Comparison of ENCODE assay signal across 32 cellular contexts in genomic region chr20:35479798-35480197, GRCh38. TPM values are rescaled to one million over a fixed set of nuclear protein-coding genes. Genes with fewer than 3 reads are reported as not detected.
DNase-seq lines count a peak whose midpoint lies in the region; ATAC-seq, FAIRE-seq and TF ChIP-seq lines count a peak whose summit lies in the region.
"Had no signal": no experiment of that assay in that cellular context is flagged by ENCODE, and none has a peak within 500 bp of the region (broad histone marks: within the 10 kb centered on the region; RNA-seq: fewer than 3 reads in every experiment).

No MANE protein-coding gene starts in this region.

- H3K9ac ChIP-seq in Karpas-422 (ENCODE audit: low read length) (peak overlapping the region; percentile 48), K562 (ENCODE audit: insufficient read depth in 1 of 2, low read depth in 2 of 2, low read length in 2 of 2) (no peak overlapping the region), H9 (ENCODE audit: extremely low read depth, insufficient read length, low read length) (no peak overlapping the region)
- H3K9ac ChIP-seq: KMS-11 had no signal

- no peak overlapping the region for H4K8ac ChIP-seq in H9 (replicated peaks; ENCODE audit: insufficient read length, low read depth, low read length)

- TF ChIP-seq EP300 in K562 (IDR thresholded peaks at IDR 0.05; ENCODE audit: low read length): no peak

- no peak overlapping the region for H2BK12ac ChIP-seq in H9 (ENCODE audit: insufficient read length, low read depth, low read length)

- H3K4me3 Mint-ChIP-seq in activated T-cell treated with anti-CD3 and anti-CD28 coated beads, Interleukin-2, amount 50 U/mL, for 24 hours: no peak overlapping the region
- H3K4me3 Mint-ChIP-seq in nephron progenitor cell: no peak overlapping the region
- no peak overlapping the region for H3K4me3 Mint-ChIP-seq in H9
- H3K4me3 Mint-ChIP-seq: nephron had no signal

- no peaks in the 10 kb centered on the region for H3K9me2 ChIP-seq in Karpas-422 (replicated peaks; ENCODE audit: insufficient read depth, low read length)

- DNase-seq in activated T-cell treated with anti-CD3 and anti-CD28 coated beads, Interleukin-2, amount 50 U/mL, for 24 hours: no peak
- DNase-seq in activated T-cell treated with anti-CD3 and anti-CD28 coated beads, Interleukin-2, amount 50 U/mL, for 48 hours: no peak
- DNase-seq in Karpas-422 (no peak), K562 (ENCODE audit: extremely low read depth in 1 of 4, low spot score in 3 of 4) (no peak), nephron progenitor cell (no peak), H9 (no peak), GM10266 (ENCODE audit: extremely low spot score) (no peak), occipital lobe (lab: John Stamatoyannopoulos, UW) (no peak)
- DNase-seq: activated CD4-positive, CD25-positive, alpha-beta regulatory T cell treated with anti-CD3 and anti-CD28 coated beads, Interleukin-2, amount 50 U/mL, for 72 hours; activated T-cell treated with anti-CD3 and anti-CD28 coated beads, Interleukin-2, amount 50 U/mL, for 1 hour; AML-193; cerebellar nuclear complex; COR-L47; dorsolateral prefrontal cortex; left lung; NCI-H1417; NCI-H226; stimulated activated CD4-positive, alpha-beta T cell treated with anti-CD3 and anti-CD28 coated beads, Interleukin-1b, Interleukin-23, amount 100 ng/mL, for 48 hours had no signal

- in situ Hi-C loops in K562 (cut with MboI): no loop called here

- TF ChIP-seq RAD21 in K562 (CRISPR knock-in tag; conservative IDR thresholded peaks at IDR 0.05 in 1 of 2, IDR thresholded peaks at IDR 0.05 in 1 of 2): no peak

- H3K36me3 Mint-ChIP-seq in activated T-cell treated with anti-CD3 and anti-CD28 coated beads, Interleukin-2, amount 50 U/mL, for 24 hours (ENCODE audit: low read depth): peaks cover 58% of the 10 kb centered on the region
- H3K36me3 Mint-ChIP-seq in nephron progenitor cell (ENCODE audit: low read depth): peaks cover 65% of the 10 kb centered on the region
- H3K36me3 Mint-ChIP-seq in H9 (ENCODE audit: insufficient read depth in 1 of 3, low read depth in 3 of 3): peaks cover 31 to 61% (median 59%) of the 10 kb centered on the region in 3 experiments

- FAIRE-seq in K562 (lab: Jason Lieb, UNC): peak; percentile 29
- FAIRE-seq: endothelial cell of umbilical vein, H1, islet of Langerhans, TTC549 had no signal

- H3K56ac ChIP-seq in H9 (ENCODE audit: insufficient read length, low read depth, low read length): no peak overlapping the region

- H3K79me2 ChIP-seq in Karpas-422 (ENCODE audit: low read length) (peaks cover 13% of the 10 kb centered on the region), K562 (ENCODE audit: control insufficient read depth, insufficient read depth, low read length) (no peaks in the 10 kb centered on the region), H9 (ENCODE audit: insufficient read depth, low read length) (no peaks in the 10 kb centered on the region)

- H3K79me1 ChIP-seq in H9 (ENCODE audit: insufficient read depth, low read depth, low read length, poor library complexity, severe bottlenecking): no peaks in the 10 kb centered on the region

- H3K4me1 ChIP-seq in Karpas-422 (ENCODE audit: low read length) (peaks cover 17% of the 10 kb centered on the region), K562 (replicated peaks in 1 of 2; ENCODE audit: control insufficient read depth in 2 of 2, insufficient read depth in 2 of 2, low read length in 2 of 2) (no peaks in the 10 kb centered on the region), H9 (ENCODE audit: insufficient read depth, low read length) (no peaks in the 10 kb centered on the region)
- H3K4me1 ChIP-seq: left lung, right atrium auricular region had no signal

- no peak overlapping the region for H4K91ac ChIP-seq in H9 (ENCODE audit: insufficient read length, low read depth, low read length)

- H3K4me3 ChIP-seq in Karpas-422 (ENCODE audit: low read length) (no peak overlapping the region), K562 (no peak overlapping the region)
- H3K4me3 ChIP-seq: dorsolateral prefrontal cortex, left lung, right atrium auricular region, smooth muscle cell had no signal

- peak overlapping the region; percentile 19 for H3K27ac Mint-ChIP-seq in activated T-cell treated with anti-CD3 and anti-CD28 coated beads, Interleukin-2, amount 50 U/mL, for 24 hours
- H3K27ac Mint-ChIP-seq in nephron progenitor cell (peak overlapping the region; percentile 79), H9 (no peak overlapping the region)
- H3K27ac Mint-ChIP-seq: nephron had no signal

- peak overlapping the region; percentile 65 for H3K27ac ChIP-seq in Karpas-422 (ENCODE audit: low read length)
- H3K27ac ChIP-seq in K562 (ENCODE audit: extremely low read depth, low read depth, low read length): no peak overlapping the region
- H3K27ac ChIP-seq in H9 (ENCODE audit: insufficient read length, low read depth, low read length): no peak overlapping the region
- H3K27ac ChIP-seq: dorsolateral prefrontal cortex, KMS-11, left lung, right atrium auricular region had no signal

- ATAC-seq in K562: no peak
- ATAC-seq: left lung had no signal

- CTCF ChIA-PET in K562 (lab: Yijun Ruan, JAX; ENCODE audit: low intra/inter-chr PET ratio): no interaction called here

- no peak overlapping the region for H2BK5ac ChIP-seq in H9 (ENCODE audit: insufficient read length, low read length)

- intact Hi-C loops in K562 (cut with micrococcal nuclease): no loop called here

- H2BK120ac ChIP-seq in H9 (ENCODE audit: low read depth, low read length, poor library complexity, severe bottlenecking): no peak overlapping the region

- TF ChIP-seq POLR2A in K562 (conservative IDR thresholded peaks at IDR 0.05): no peak

- H4K20me1 ChIP-seq in Karpas-422 (ENCODE audit: insufficient read depth, low read depth, low read length) (no peaks in the 10 kb centered on the region), K562 (replicated peaks; ENCODE audit: control insufficient read depth, insufficient read depth, low read length) (no peaks in the 10 kb centered on the region), H9 (ENCODE audit: control insufficient read depth, insufficient read depth, insufficient read length) (no peaks in the 10 kb centered on the region)

- POLR2A ChIA-PET in K562 (lab: Yijun Ruan, JAX): interaction anchor here (0.7 to 2.2 kb wide), 4 partner anchors 9 to 19 kb away, joined by 3 to 7 read pairs (median 3); no protein-coding TSS in a partner anchor

- no peaks in the 10 kb centered on the region for H3K23me2 ChIP-seq in H9 (ENCODE audit: insufficient read length, low read depth, low read length, poor library complexity, severe bottlenecking)

- H3K4ac ChIP-seq in H9 (ENCODE audit: low read depth, low read length): no peak overlapping the region

- H3K36me3 ChIP-seq in Karpas-422 (ENCODE audit: insufficient read depth, low read length): peaks cover 24% of the 10 kb centered on the region
- H3K36me3 ChIP-seq in K562 (ENCODE audit: control insufficient read depth, insufficient read depth, low read length): peaks cover 69% of the 10 kb centered on the region

- peak overlapping the region; percentile 18 for H3K4me2 ChIP-seq in Karpas-422 (ENCODE audit: low read depth, low read length, poor library complexity, severe bottlenecking)
- no peak overlapping the region for H3K4me2 ChIP-seq in K562 (ENCODE audit: insufficient read depth, low read length)
- no peak overlapping the region for H3K4me2 ChIP-seq in H9 (ENCODE audit: insufficient read depth, insufficient read length, low read length)
- H3K4me2 ChIP-seq: KMS-11, smooth muscle cell had no signal

- H3K9me3 Mint-ChIP-seq in activated T-cell treated with anti-CD3 and anti-CD28 coated beads, Interleukin-2, amount 50 U/mL, for 24 hours: no peaks in the 10 kb centered on the region
- H3K9me3 Mint-ChIP-seq in nephron progenitor cell: peaks cover 14% of the 10 kb centered on the region
- peaks cover 7 to 11% of the 10 kb centered on the region in 2 experiments for H3K9me3 Mint-ChIP-seq in H9

- H2BK20ac ChIP-seq in H9 (ENCODE audit: low read depth, low read length, poor library complexity, severe bottlenecking): no peak overlapping the region

- H3K27me3 ChIP-seq in Karpas-422 (ENCODE audit: low read length) (no peaks in the 10 kb centered on the region), K562 (ENCODE audit: control insufficient read depth in 2 of 2, insufficient read depth in 2 of 2, low read length in 2 of 2) (no peaks in the 10 kb centered on the region), H9 (ENCODE audit: insufficient read depth, low read length) (no peaks in the 10 kb centered on the region)
- H3K27me3 ChIP-seq: dorsolateral prefrontal cortex, left lung, right atrium auricular region had no signal

- BruUV-seq in K562 (replicated peaks; lab: Mats Ljungman, UMichigan): TSS peak; percentile 25

- H3K4me1 Mint-ChIP-seq in activated T-cell treated with anti-CD3 and anti-CD28 coated beads, Interleukin-2, amount 50 U/mL, for 24 hours (ENCODE audit: low read depth): peaks cover 4% of the 10 kb centered on the region
- H3K4me1 Mint-ChIP-seq in nephron progenitor cell: peaks cover 12% of the 10 kb centered on the region
- no peaks in the 10 kb centered on the region for H3K4me1 Mint-ChIP-seq in H9
- H3K4me1 Mint-ChIP-seq: nephron had no signal

- no peak overlapping the region for H3T11ph ChIP-seq in H9 (ENCODE audit: low read length)

- no peak overlapping the region for H2AFZ ChIP-seq in Karpas-422 (ENCODE audit: low read length)
- H2AFZ ChIP-seq in K562 (ENCODE audit: low read depth, low read length): no peak overlapping the region
- H2AFZ ChIP-seq in H9 (ENCODE audit: low read length): no peak overlapping the region

- 92% methylated on average over 4 of the region's 5 CpGs for WGBS in K562 (ENCODE audit: insufficient coverage, low coverage, missing lambda C conversion rate)
- no CpG with 5 or more reads among the region's 5 CpGs for whole genome bisulfite sequencing in H9 (ENCODE audit: extremely low coverage, insufficient read length, low lambda C conversion rate)

- no peaks in the 10 kb centered on the region for H3K9me3 ChIP-seq in Karpas-422 (ENCODE audit: low read length)
- H3K9me3 ChIP-seq in K562 (replicated peaks; ENCODE audit: control insufficient read depth, insufficient read depth, low read depth, low read length): no peaks in the 10 kb centered on the region
- no peaks in the 10 kb centered on the region for H3K9me3 ChIP-seq in H9 (ENCODE audit: control insufficient read depth, low read depth, low read length)
- H3K9me3 ChIP-seq: left lung, right atrium auricular region had no signal

- no peak overlapping the region for H3K23ac ChIP-seq in H9 (ENCODE audit: insufficient read length, low read depth, low read length)

- H3K9me1 ChIP-seq in K562 (ENCODE audit: control insufficient read depth, insufficient read depth, low read length): no peaks in the 10 kb centered on the region

- H3K27me3 Mint-ChIP-seq in activated T-cell treated with anti-CD3 and anti-CD28 coated beads, Interleukin-2, amount 50 U/mL, for 24 hours: no peaks in the 10 kb centered on the region
- H3K27me3 Mint-ChIP-seq in nephron progenitor cell (ENCODE audit: low read depth, poor library complexity) (peaks cover 3% of the 10 kb centered on the region), H9 (ENCODE audit: low read depth) (no peaks in the 10 kb centered on the region)

- H4K5ac ChIP-seq in H9 (ENCODE audit: insufficient read length, low read depth, low read length): no peak overlapping the region

- H3K18ac ChIP-seq in H9 (ENCODE audit: insufficient read length, low read depth, low read length): no peak overlapping the region

- no peak overlapping the region for H3K14ac ChIP-seq in H9 (ENCODE audit: insufficient read depth, low read length)

- TF ChIP-seq CTCF in K562 (IDR thresholded peaks at IDR 0.05 in 2 of 3, conservative IDR thresholded peaks at IDR 0.05 in 1 of 3; ENCODE audit: insufficient read depth in 2 of 3, low read depth in 1 of 3, low read length in 3 of 3) (no peak), nephron progenitor cell (IDR thresholded peaks at IDR 0.05) (no peak), H9 (conservative IDR thresholded peaks at IDR 0.05) (no peak), GM10266 (IDR thresholded peaks at IDR 0.05; ENCODE audit: control insufficient read depth, insufficient read depth, low read depth, missing control alignments) (no peak)

- H2AK5ac ChIP-seq in H9 (ENCODE audit: insufficient read length, low read length): no peak overlapping the region

- H2BK15ac ChIP-seq in H9 (ENCODE audit: low read depth, low read length): no peak overlapping the region

RNA-seq across cellular contexts. Expression of gene CEP250, which starts 24.4 kb away (rescaled TPM):
- total RNA-seq in Karpas-422 (2014; rRNA removed; shearing (Covaris generic); ENCODE audit: low replicate concordance): 10.2 and 42.8 TPM in 2 replicates
- total RNA-seq in K562 (2011; cell fraction: chromatin; rRNA removed; ENCODE audit: low replicate concordance): 89.7 and 114 TPM in 2 replicates
- total RNA-seq in K562 (2011; cell fraction: nucleolus; rRNA removed): 17.0 and 24.1 TPM in 2 replicates
- 27.5 and 30.8 TPM in 2 replicates for total RNA-seq in K562 (2011; cell fraction: nucleoplasm; rRNA removed)
- total RNA-seq in K562 (2014; rRNA removed) (20.6 and 31.4 TPM in 2 replicates), K562 (2014; rRNA removed; fragmentation: Illumina TruSeq; extraction: Trizol) (20.5 and 21.5 TPM in 2 replicates), K562 (2015; rRNA removed; fragmentation: Illumina TruSeq; extraction: Trizol) (25.9 and 27.3 TPM in 2 replicates), K562 (2021) (35.7 and 41.9 TPM in 2 replicates), H9 (2021) (29.8 and 33.9 TPM in 2 replicates), occipital lobe (21.8 TPM)
- polyA plus RNA-seq in K562 (2011; rRNA removed) (10.1 and 12.1 TPM in 2 replicates), K562 (2014; fragmentation: Illumina TruSeq; extraction: Trizol) (16.9 and 17.2 TPM in 2 replicates), K562 (2014; fragmentation: Nextera tagmentation; extraction: Ambion mirVana) (1 to 10 TPM; 2.5 to 2.6 TPM), K562 (2014; rRNA removed) (20.0 and 21.2 TPM in 2 replicates)
- 3.5 and 9.1 TPM in 2 replicates for polyA plus RNA-seq in K562 (2011; cell fraction: cytosol; rRNA removed)
- polyA plus RNA-seq in K562 (2011; cell fraction: nucleus; rRNA removed): 24.5 and 32.9 TPM in 2 replicates
- polyA plus RNA-seq in K562 (2012): 20.6 and 26.6 TPM in 2 replicates
- 22.9 and 27.8 TPM in 2 replicates for polyA minus RNA-seq in K562 (2011; rRNA and poly(A)+ RNA removed)
- polyA minus RNA-seq in K562 (2011; cell fraction: cytosol; rRNA and poly(A)+ RNA removed): 11.8 and 21.5 TPM in 2 replicates
- 11.0 and 16.7 TPM in 2 replicates for polyA minus RNA-seq in K562 (2011; cell fraction: nucleus; rRNA and poly(A)+ RNA removed)

RNA-seq across cellular contexts. Expression of gene GDF5, which starts 41.8 kb away (rescaled TPM):
- total RNA-seq in Karpas-422 (2014; rRNA removed; shearing (Covaris generic); ENCODE audit: low replicate concordance): not detected in 2 replicates
- not detected in 2 replicates for total RNA-seq in K562 (2011; cell fraction: chromatin; rRNA removed; ENCODE audit: low replicate concordance)
- not detected in 2 replicates for total RNA-seq in K562 (2011; cell fraction: nucleolus; rRNA removed)
- not detected in 2 replicates for total RNA-seq in K562 (2011; cell fraction: nucleoplasm; rRNA removed)
- not detected in 2 replicates for total RNA-seq in K562 (2014; rRNA removed)
- total RNA-seq in K562 (2014; rRNA removed; fragmentation: Illumina TruSeq; extraction: Trizol): not detected in 2 replicates
- not detected in 2 replicates for total RNA-seq in K562 (2015; rRNA removed; fragmentation: Illumina TruSeq; extraction: Trizol)
- total RNA-seq in K562 (2021): not detected in 2 replicates
- not detected in 2 replicates for polyA plus RNA-seq in K562 (2011; rRNA removed)
- not detected in 2 replicates for polyA plus RNA-seq in K562 (2011; cell fraction: cytosol; rRNA removed)
- not detected in 2 replicates for polyA plus RNA-seq in K562 (2011; cell fraction: nucleus; rRNA removed)
- polyA plus RNA-seq in K562 (2012): not detected in 2 replicates
- polyA plus RNA-seq in K562 (2014; fragmentation: Illumina TruSeq; extraction: Trizol): not detected in 2 replicates
- under 1 TPM in 1 of 2 experiments, not detected in 1; 0.01 TPM for polyA plus RNA-seq in K562 (2014; fragmentation: Nextera tagmentation; extraction: Ambion mirVana)
- not detected in 2 replicates for polyA plus RNA-seq in K562 (2014; rRNA removed)
- polyA minus RNA-seq in K562 (2011; rRNA and poly(A)+ RNA removed): not detected in 2 replicates
- not detected in 2 replicates for polyA minus RNA-seq in K562 (2011; cell fraction: cytosol; rRNA and poly(A)+ RNA removed)
- polyA minus RNA-seq in K562 (2011; cell fraction: nucleus; rRNA and poly(A)+ RNA removed): not detected in 2 replicates
- not detected in 2 replicates for total RNA-seq in H9 (2021)
- total RNA-seq in occipital lobe: 0.62 TPM
- total RNA-seq: activated CD8-positive, alpha-beta memory T cell treated with anti-CD3 and anti-CD28 coated beads for 36 hours; H1; HT-29 had no signal

RNA-seq across cellular contexts. Expression of gene C20orf173, which starts 49.7 kb away (rescaled TPM):
- not detected in 2 replicates for total RNA-seq in Karpas-422 (2014; rRNA removed; shearing (Covaris generic); ENCODE audit: low replicate concordance)
- not detected in 2 replicates for total RNA-seq in K562 (2011; cell fraction: chromatin; rRNA removed; ENCODE audit: low replicate concordance)
- total RNA-seq in K562 (2011; cell fraction: nucleolus; rRNA removed): not detected in 2 replicates
- not detected in 2 replicates for total RNA-seq in K562 (2011; cell fraction: nucleoplasm; rRNA removed)
- total RNA-seq in K562 (2014; rRNA removed) (not detected in 2 replicates), K562 (2014; rRNA removed; fragmentation: Illumina TruSeq; extraction: Trizol) (not detected in 2 replicates), K562 (2015; rRNA removed; fragmentation: Illumina TruSeq; extraction: Trizol) (not detected in 2 replicates), K562 (2021) (not detected in 2 replicates), H9 (2021) (not detected in 2 replicates), occipital lobe (not detected)
- polyA plus RNA-seq in K562 (2011; rRNA removed) (not detected in 2 replicates), K562 (2014; fragmentation: Illumina TruSeq; extraction: Trizol) (not detected in 2 replicates), K562 (2014; fragmentation: Nextera tagmentation; extraction: Ambion mirVana) (not detected), K562 (2014; rRNA removed) (not detected in 2 replicates)
- polyA plus RNA-seq in K562 (2011; cell fraction: cytosol; rRNA removed): not detected in 2 replicates
- not detected in 2 replicates for polyA plus RNA-seq in K562 (2011; cell fraction: nucleus; rRNA removed)
- polyA plus RNA-seq in K562 (2012): not detected in 2 replicates
- polyA minus RNA-seq in K562 (2011; rRNA and poly(A)+ RNA removed): not detected in 2 replicates
- not detected in 2 replicates for polyA minus RNA-seq in K562 (2011; cell fraction: cytosol; rRNA and poly(A)+ RNA removed)
- not detected in 2 replicates for polyA minus RNA-seq in K562 (2011; cell fraction: nucleus; rRNA and poly(A)+ RNA removed)
- total RNA-seq: A172; activated CD8-positive, alpha-beta memory T cell treated with anti-CD3 and anti-CD28 coated beads for 36 hours; dorsolateral prefrontal cortex; endothelial cell of umbilical vein; G401; H1; HT-29; left lung; right atrium auricular region; RPMI7951; smooth muscle cell; T-helper 1 cell treated with Interleukin-12 subunit alpha and Interleukin-12 subunit beta and Interleukin-4 antibody, amounts not matched to agents 30 ng/mL and 1 ng/mL, for 36 hours had no signal
- polyA plus RNA-seq: endothelial cell of umbilical vein, H1, smooth muscle cell had no signal

Comparison
In these comparisons a context has a peak if more than half of its experiments do, and no peak if none do; other contexts are left out.
1. H3K27ac Mint-ChIP-seq: peak in activated T-cell treated with anti-CD3 and anti-CD28 coated beads, Interleukin-2, amount 50 U/mL, for 24 hours (single experiment) and nephron progenitor cell (single experiment); none in H9 (0 of 3).